ENCODE assay signal across 24 cellular contexts in the genomic region with DNA sequence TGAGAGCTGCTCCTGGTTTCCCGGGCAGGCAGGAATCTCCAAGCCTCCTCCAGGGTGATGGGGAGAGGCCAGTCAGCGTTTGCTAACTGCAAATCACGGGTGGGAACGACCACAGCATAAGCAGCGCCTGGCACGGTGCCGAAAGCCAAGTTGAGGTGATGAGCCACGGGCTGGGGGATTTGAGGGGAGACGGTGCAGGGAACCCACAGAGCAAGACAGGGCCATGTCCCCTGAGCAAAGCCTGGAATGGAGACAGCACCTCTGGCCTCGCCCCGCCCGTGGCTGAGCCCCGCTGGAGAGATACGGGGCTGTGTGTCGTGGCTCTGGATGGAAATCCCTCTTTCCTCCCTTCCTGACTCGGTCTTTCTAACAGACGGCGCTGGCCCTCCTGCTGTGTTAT.
"Had no signal": no experiment of that assay in that cellular context is flagged by ENCODE, and none has a peak within 500 bp of the region (broad histone marks: within the 10 kb centered on the region; RNA-seq: fewer than 3 reads in every experiment).

No MANE protein-coding gene starts in this region.

- H3K36me3 ChIP-seq: adrenal gland, esophagus squamous epithelium, right lobe of liver, stomach, tibial nerve had no signal

- H3K4me3 ChIP-seq: adrenal gland, esophagus squamous epithelium, right lobe of liver, stomach had no signal

- H3K9me3 ChIP-seq: adrenal gland, esophagus squamous epithelium, right lobe of liver, stomach, tibial nerve had no signal

- H3K27ac ChIP-seq: adrenal gland, esophagus squamous epithelium, right lobe of liver, skin epidermis, stomach, tibial nerve, VCaP had no signal

- ATAC-seq: activated CD4-positive, CD25-positive, alpha-beta regulatory T cell treated with anti-CD3 and anti-CD28 coated beads, Interleukin-2, amount 50 U/mL, for 24 hours; right lobe of liver; stimulated activated effector memory CD8-positive, alpha-beta T cell treated with anti-CD3 and anti-CD28 coated beads, Interleukin-12 subunit alpha, Interleukin-12 subunit beta, amount 100 ng/mL, for 72 hours had no signal

- DNase-seq: activated CD4-positive, alpha-beta T cell treated with anti-CD3 and anti-CD28 coated beads for 48 hours; activated CD4-positive, alpha-beta T cell treated with anti-CD3 and anti-CD28 coated beads, Interleukin-2, amount 50 U/mL, for 48 hours; activated CD8-positive, alpha-beta memory T cell treated with anti-CD3 and anti-CD28 coated beads, Interleukin-2, amount 50 U/mL, for 4 hours; activated effector memory CD4-positive, alpha-beta T cell treated with anti-CD3 and anti-CD28 coated beads, Interleukin-2, amount 50 U/mL, for 16 hours; activated naive CD4-positive, alpha-beta T cell treated with anti-CD3 and anti-CD28 coated beads for 36 hours; activated naive CD8-positive, alpha-beta T cell treated with anti-CD3 and anti-CD28 coated beads for 36 hours; activated T-cell treated with anti-CD3 and anti-CD28 coated beads, Interleukin-2, amount 50 U/mL, for 1 hour; adrenal gland; central memory CD4-positive, alpha-beta T cell; esophagus squamous epithelium; foreskin melanocyte; mammary epithelial cell; naive B cell; right lobe of liver; stimulated activated CD4-positive, alpha-beta T cell treated with anti-CD3 and anti-CD28 coated beads, Interleukin-12 subunit alpha, Interleukin-12 subunit beta, amount 100 ng/mL, for 4 hours; stimulated activated CD4-positive, alpha-beta T cell treated with anti-CD3 and anti-CD28 coated beads, Interleukin-4, amount 100 ng/mL, for 1 hour; stomach; SW 1271; T-helper 9 cell had no signal

- H3K4me1 ChIP-seq: adrenal gland, right lobe of liver, stomach had no signal

- H3K27me3 ChIP-seq: adrenal gland, esophagus squamous epithelium, right lobe of liver had no signal
